In genomic region chr5:43396762-43397304, GRCh38 we compare ENCODE assay signal across 9 cellular contexts. TPM values are rescaled to one million over a fixed set of nuclear protein-coding genes. Genes with fewer than 3 reads are reported as not detected.
DNase-seq lines count a peak whose midpoint lies in the region; ATAC-seq and TF ChIP-seq lines count a peak whose summit lies in the region.
"Had no signal": no experiment of that assay in that cellular context is flagged by ENCODE, and none has a peak within 500 bp of the region (broad histone marks: within the 10 kb centered on the region; RNA-seq: fewer than 3 reads in every experiment).

No MANE protein-coding gene starts in this region.

- H3K27me3 ChIP-seq in skeletal muscle satellite cell (ENCODE audit: control insufficient read depth, insufficient read depth, low read length): peaks cover 34% of the 10 kb centered on the region

- H3K9ac ChIP-seq in skeletal muscle satellite cell (ENCODE audit: low read depth, low read length): peak overlapping the region; percentile 56

- DNase-seq in GM12864 (ENCODE audit: low read depth): no peak
- DNase-seq in NOMO-1 treated with DMSO at 0.1 percent for 48 hours (lab: John Stamatoyannopoulos, UW; ENCODE audit: unreplicated experiment): peak; percentile 95
- DNase-seq in activated T-helper 1 cell treated with anti-CD3 and anti-CD28 coated beads, Interleukin-2, amount 50 U/mL, for 16 hours (ENCODE audit: low read depth in 1 of 2, low spot score in 1 of 2): peak; percentile 31 to 36
- DNase-seq in Right ventricle myocardium inferior (ENCODE audit: missing footprints): peak; percentile 75
- DNase-seq in NCI-H748 treated with DMSO at 0.1 percent for 48 hours (lab: John Stamatoyannopoulos, UW): no peak
- DNase-seq in OCI-M1 (lab: John Stamatoyannopoulos, UW): no peak

- intact Hi-C loops in Right ventricle myocardium inferior (cut with DNase I): no loop called here

- peak overlapping the region; percentile 83 for H3K4me2 ChIP-seq in skeletal muscle satellite cell (ENCODE audit: low read length)

- H3K4me1 ChIP-seq in skeletal muscle satellite cell (ENCODE audit: control insufficient read depth, insufficient read depth, low read length): peaks cover 7% of the 10 kb centered on the region

- ATAC-seq in HG02571 (IDR thresholded peaks at IDR 0.05; ENCODE audit: unreplicated experiment) (peak; percentile 87), Right ventricle myocardium inferior (peak; percentile 69)

- no peak for TF ChIP-seq CTCF in GM12864 (IDR thresholded peaks at IDR 0.05; ENCODE audit: low read depth, low read length, missing control alignments)

- H3K4me3 ChIP-seq in GM12864 (ENCODE audit: low read depth, low read length) (peak overlapping the region; percentile 69), skeletal muscle satellite cell (ENCODE audit: low read length) (peak overlapping the region; percentile 66)
- H3K4me3 ChIP-seq: cardiac muscle cell had no signal

- H3K36me3 ChIP-seq in skeletal muscle satellite cell (ENCODE audit: insufficient read depth, low read length): no peaks in the 10 kb centered on the region
- H3K36me3 ChIP-seq: cardiac muscle cell had no signal

- H3K9me3 ChIP-seq in skeletal muscle satellite cell (replicated peaks; ENCODE audit: low read length): no peaks in the 10 kb centered on the region

RNA-seq across cellular contexts. Expression of gene CCL28, which starts 15.4 kb away (rescaled TPM):
- total RNA-seq in Right ventricle myocardium inferior: 0.81 TPM
- total RNA-seq in skeletal muscle satellite cell (2012; rRNA removed): 2.8 and 7.0 TPM in 2 replicates
- total RNA-seq: cardiac muscle cell had no signal

Comparison
In these comparisons a context has a peak if more than half of its experiments do, and no peak if none do; other contexts are left out.
1. DNase-seq: peak in NOMO-1 treated with DMSO at 0.1 percent for 48 hours (single experiment), activated T-helper 1 cell treated with anti-CD3 and anti-CD28 coated beads, Interleukin-2, amount 50 U/mL, for 16 hours (2 of 2) and Right ventricle myocardium inferior (single experiment); none in GM12864 (single experiment), NCI-H748 treated with DMSO at 0.1 percent for 48 hours (single experiment) and OCI-M1 (single experiment).